In genomic region chr2:51638811-51639210, GRCh38 we compare ENCODE assay signal across 12 cellular contexts.
"Had no signal": no experiment of that assay in that cellular context is flagged by ENCODE, and none has a peak within 500 bp of the region (broad histone marks: within the 10 kb centered on the region; RNA-seq: fewer than 3 reads in every experiment).

No MANE protein-coding gene starts in this region.

- DNase-seq: activated CD4-positive, alpha-beta T cell treated with anti-CD3 and anti-CD28 coated beads, Interleukin-2, amount 50 U/mL, for 48 hours; activated T-cell treated with anti-CD3 and anti-CD28 coated beads for 4 hours; amniotic stem cell; effector memory CD8-positive, alpha-beta T cell; hypothalamus; midbrain; stimulated activated CD4-positive, alpha-beta T cell treated with anti-CD3 and anti-CD28 coated beads, Interleukin-12 subunit alpha, Interleukin-12 subunit beta, amount 100 ng/mL, for 4 hours; stimulated activated CD4-positive, alpha-beta T cell treated with anti-CD3 and anti-CD28 coated beads, Interleukin-1b, Interleukin-23, amount 100 ng/mL, for 48 hours; stimulated activated naive CD4-positive, alpha-beta T cell treated with Interleukin-2 at 50 U/mL for 16 hours; thyroid gland had no signal

- H3K4me3 ChIP-seq: cardiac muscle cell, lung, thyroid gland had no signal
